ENCODE assay signal across 32 cellular contexts in the genomic region with DNA sequence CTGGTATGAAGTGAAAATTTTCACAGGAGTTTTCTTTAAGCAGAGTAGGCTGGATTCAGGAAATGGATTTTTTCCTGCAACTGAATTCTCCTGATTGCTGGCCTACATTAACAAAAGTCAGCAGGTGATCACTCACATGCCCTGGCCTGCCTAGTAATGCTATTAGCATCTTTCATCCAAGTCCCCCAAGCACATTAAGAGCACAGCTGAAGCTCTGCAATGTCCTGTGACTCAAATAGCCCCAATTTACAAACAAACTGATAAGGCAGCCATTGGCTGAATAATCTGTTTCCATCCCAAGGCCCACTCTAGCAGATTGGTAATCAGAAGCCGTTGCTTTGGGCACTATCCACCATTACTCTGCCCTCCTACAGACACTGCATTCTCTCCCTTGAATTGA.
DNase-seq lines count a peak whose midpoint lies in the region; ATAC-seq, FAIRE-seq and TF ChIP-seq lines count a peak whose summit lies in the region.
"Had no signal": no experiment of that assay in that cellular context is flagged by ENCODE, and none has a peak within 500 bp of the region (broad histone marks: within the 10 kb centered on the region; RNA-seq: fewer than 3 reads in every experiment).

No MANE protein-coding gene starts in this region.

- no peak overlapping the region for H4K91ac ChIP-seq in H1 (replicated peaks; ENCODE audit: insufficient read length, low read length)

- TF ChIP-seq CTCF in BE2C (IDR thresholded peaks at IDR 0.05; ENCODE audit: low read depth, low read length) (no peak), GM23338 (conservative IDR thresholded peaks at IDR 0.05; ENCODE audit: low read depth in 2 of 2) (no peak), H1 (IDR thresholded peaks at IDR 0.05; ENCODE audit: control extremely low read depth in 1 of 3, insufficient read depth in 1 of 3, low read depth in 1 of 3, low read length in 3 of 3) (no peak), esophagus squamous epithelium (IDR thresholded peaks at IDR 0.05) (no peak), uterus (IDR thresholded peaks at IDR 0.05) (no peak)

- no peak overlapping the region for H2BK5ac ChIP-seq in H1 (ENCODE audit: low read depth, low read length)

- no peaks in the 10 kb centered on the region for H3K4me1 ChIP-seq in BE2C
- H3K4me1 ChIP-seq in GM23338 (ENCODE audit: insufficient read depth) = peaks cover 7% of the 10 kb centered on the region; the same call in 1 of the 2 replicates
- 0 out of 7 replicates have a peak, but pooled peaks cover 0 to 2% (median 0%) of the 10 kb centered on the region in 4 experiments for H3K4me1 ChIP-seq in H1 (replicated peaks in 1 of 4; ENCODE audit: control insufficient read depth in 3 of 4, insufficient read depth in 4 of 4, low read length in 3 of 4)
- H3K4me1 ChIP-seq in esophagus squamous epithelium = no peaks in the 10 kb centered on the region
- no peaks in the 10 kb centered on the region for H3K4me1 ChIP-seq in uterus
- H3K4me1 ChIP-seq: gastrocnemius medialis, HAP-1, psoas muscle, thyroid gland, vagina had no signal

- H3K4me2 ChIP-seq in GM23338 (0 out of 2 replicates have a peak overlapping the region, but pooled peaks have one; percentile 21), H1 (ENCODE audit: insufficient read depth in 1 of 2, low read depth in 2 of 2, low read length in 2 of 2) (no peak overlapping the region)
- H3K4me2 ChIP-seq: KMS-11, PC-9 had no signal

- no peak overlapping the region for H3K9ac ChIP-seq in H1 (replicated peaks in 1 of 4; ENCODE audit: extremely low read depth in 1 of 4, low read depth in 3 of 4, low read length in 3 of 4)
- H3K9ac ChIP-seq: KMS-11 had no signal

- H3K79me2 ChIP-seq in GM23338 (replicated peaks; ENCODE audit: insufficient read depth) (no peaks in the 10 kb centered on the region), H1 (ENCODE audit: control insufficient read depth in 1 of 2, insufficient read depth in 2 of 2, low read length in 2 of 2) (no peaks in the 10 kb centered on the region)

- H3K9me3 ChIP-seq in BE2C = no peaks in the 10 kb centered on the region
- peaks cover 5 to 9% of the 10 kb centered on the region in 2 experiments; a peak in 2 of 4 replicates for H3K9me3 ChIP-seq in H1 (ENCODE audit: insufficient read depth in 2 of 2, low read depth in 1 of 2, low read length in 1 of 2)
- no peaks in the 10 kb centered on the region for H3K9me3 ChIP-seq in esophagus squamous epithelium
- H3K9me3 ChIP-seq in uterus = no peaks in the 10 kb centered on the region
- H3K9me3 ChIP-seq: gastrocnemius medialis, HAP-1, MG63, psoas muscle, thyroid gland, vagina had no signal

- intact Hi-C loops in esophagus squamous epithelium (cut with DNase I) (no loop called here), uterus (cut with DNase I; ENCODE audit: low total_unique reads) (no loop called here)

- TF ChIP-seq RAD21 in H1 (IDR thresholded peaks at IDR 0.05 in 1 of 2, conservative IDR thresholded peaks at IDR 0.05 in 1 of 2; ENCODE audit: low read depth in 2 of 2, low read length in 2 of 2) = no peak

- H3K56ac ChIP-seq in H1 (replicated peaks; ENCODE audit: insufficient read length, low read depth, low read length) = no peak overlapping the region

- H3K18ac ChIP-seq in H1 (ENCODE audit: extremely low read depth, low read length) = no peak overlapping the region

- H3K23ac ChIP-seq in H1 (ENCODE audit: insufficient read length) = no peak overlapping the region

- H3K27ac Mint-ChIP-seq in GM23338 = no peak overlapping the region
- H3K27ac Mint-ChIP-seq: activated CD4-positive, alpha-beta memory T cell treated with anti-CD3 and anti-CD28 coated beads, Interleukin-2, amount 10 ng/mL, durations not matched to agents 7 days and 5 days; B cell; CD8-positive, alpha-beta memory T cell; dendritic cell treated with granulocyte-macrophage colony-stimulating factor and Interleukin-4, amounts not matched to agents 40 ng/mL and 50 ng/mL, for 4 days; natural killer cell treated with Interleukin-12 subunit alpha and Interleukin-12 subunit beta and Interleukin-15 and Interleukin-18, amount 100 ng/mL, for 72 hours had no signal

- H3K36me3 ChIP-seq in BE2C = no peaks in the 10 kb centered on the region
- H3K36me3 ChIP-seq in GM23338 (ENCODE audit: insufficient read depth) = no peaks in the 10 kb centered on the region
- no peaks in the 10 kb centered on the region for H3K36me3 ChIP-seq in H1 (ENCODE audit: control insufficient read depth in 2 of 4, insufficient read depth in 4 of 4, low read length in 3 of 4)
- H3K36me3 ChIP-seq in esophagus squamous epithelium = no peaks in the 10 kb centered on the region
- H3K36me3 ChIP-seq in uterus = no peaks in the 10 kb centered on the region
- H3K36me3 ChIP-seq: gastrocnemius medialis, HAP-1, MG63, thyroid gland, vagina had no signal

- no peak overlapping the region for H4K8ac ChIP-seq in H1 (ENCODE audit: extremely low read depth, insufficient read depth, low read length)

- H3K27me3 ChIP-seq in BE2C (no peaks in the 10 kb centered on the region), GM23338 (ENCODE audit: insufficient read depth) (no peaks in the 10 kb centered on the region), H1 (replicated peaks in 1 of 4; ENCODE audit: control insufficient read depth in 3 of 4, extremely low read depth in 1 of 4, insufficient read depth in 3 of 4, low read length in 3 of 4) (peaks cover 0 to 3% (median 0%) of the 10 kb centered on the region in 4 experiments; a peak in 1 of 7 replicates), esophagus squamous epithelium (no peaks in the 10 kb centered on the region), uterus (no peaks in the 10 kb centered on the region)
- H3K27me3 ChIP-seq: gastrocnemius medialis, MG63, thyroid gland, vagina had no signal

- H3K27ac ChIP-seq in GM23338 (ENCODE audit: low read depth) (no peak overlapping the region), H1 (ENCODE audit: low read depth, low read length) (no peak overlapping the region), esophagus squamous epithelium (no peak overlapping the region), uterus (no peak overlapping the region)
- H3K27ac ChIP-seq: gastrocnemius medialis, KMS-11, PC-9, psoas muscle, thyroid gland, vagina had no signal

- DNase-seq in BE2C (peak; percentile 24), GM23338 (ENCODE audit: low spot score) (peak; percentile 7), NCI-H526 (lab: John Stamatoyannopoulos, UW) (peak; percentile 30 to 41), H1 (ENCODE audit: low read depth in 1 of 2, low spot score in 2 of 2) (no peak), esophagus squamous epithelium (lab: John Stamatoyannopoulos, UW) (no peak), uterus (no peak), NAMALWA (ENCODE audit: low spot score) (no peak), inferior parietal cortex (ENCODE audit: extremely low spot score) (no peak)
- DNase-seq: ACHN; activated CD4-positive, alpha-beta memory T cell treated with anti-CD3 and anti-CD28 coated beads, Interleukin-2, amount 10 ng/mL, durations not matched to agents 7 days and 5 days; activated CD4-positive, alpha-beta T cell treated with anti-CD3 and anti-CD28 coated beads for 1 hour; activated CD8-positive, alpha-beta memory T cell treated with anti-CD3 and anti-CD28 coated beads, Interleukin-2, amount 50 U/mL, for 4 hours; activated naive CD4-positive, alpha-beta T cell treated with Interleukin-2 at 50 U/mL for 16 hours; CD8-positive, alpha-beta memory T cell; gastrocnemius medialis; left cardiac atrium; MG63; NCI-H187 treated with DMSO at 0.1 percent for 48 hours; NCI-H446; PC-9; psoas muscle; stimulated activated CD4-positive, alpha-beta T cell treated with anti-CD3 and anti-CD28 coated beads, Interleukin-4, amount 100 ng/mL, for 1 hour; thyroid gland had no signal

- H3K23me2 ChIP-seq in H1 (ENCODE audit: low read depth, low read length) = no peaks in the 10 kb centered on the region

- peaks cover 13% of the 10 kb centered on the region for H3K36me3 Mint-ChIP-seq in GM23338 (ENCODE audit: low read depth)
- H3K36me3 Mint-ChIP-seq: natural killer cell treated with Interleukin-12 subunit alpha and Interleukin-12 subunit beta and Interleukin-15 and Interleukin-18, amount 100 ng/mL, for 72 hours had no signal

- no peak for FAIRE-seq in H1 (lab: Jason Lieb, UNC)
- FAIRE-seq: GM12891 had no signal

- H3K4ac ChIP-seq in H1 (replicated peaks; ENCODE audit: insufficient read length, low read depth, low read length) = no peak overlapping the region

- no peak overlapping the region for H2BK20ac ChIP-seq in H1 (ENCODE audit: low read length)

- H3K4me3 Mint-ChIP-seq in GM23338 = no peak overlapping the region
- H3K4me3 Mint-ChIP-seq: activated CD4-positive, alpha-beta memory T cell treated with anti-CD3 and anti-CD28 coated beads, Interleukin-2, amount 10 ng/mL, durations not matched to agents 7 days and 5 days; B cell; CD8-positive, alpha-beta memory T cell; central memory CD8-positive, alpha-beta T cell; dendritic cell treated with granulocyte-macrophage colony-stimulating factor and Interleukin-4, amounts not matched to agents 40 ng/mL and 50 ng/mL, for 4 days; natural killer cell treated with Interleukin-12 subunit alpha and Interleukin-12 subunit beta and Interleukin-15 and Interleukin-18, amount 100 ng/mL, for 72 hours had no signal

- H4K20me1 ChIP-seq in GM23338 (replicated peaks; ENCODE audit: insufficient read depth) = no peaks in the 10 kb centered on the region
- H4K20me1 ChIP-seq in H1 (replicated peaks in 1 of 2; ENCODE audit: control insufficient read depth in 1 of 2, insufficient read depth in 2 of 2, low read length in 2 of 2) = no peaks in the 10 kb centered on the region

- H3K27me3 Mint-ChIP-seq in GM23338 (ENCODE audit: insufficient read depth, low read depth, poor library complexity) = peaks cover 2% of the 10 kb centered on the region
- H3K27me3 Mint-ChIP-seq: activated CD4-positive, alpha-beta memory T cell treated with anti-CD3 and anti-CD28 coated beads, Interleukin-2, amount 10 ng/mL, durations not matched to agents 7 days and 5 days; B cell; CD8-positive, alpha-beta memory T cell; central memory CD8-positive, alpha-beta T cell; natural killer cell treated with Interleukin-12 subunit alpha and Interleukin-12 subunit beta and Interleukin-15 and Interleukin-18, amount 100 ng/mL, for 72 hours had no signal

- H3K9me3 Mint-ChIP-seq in GM23338 = peaks cover 14% of the 10 kb centered on the region

- TF ChIP-seq POLR2A in H1 (IDR thresholded peaks at IDR 0.05; ENCODE audit: control extremely low read depth in 1 of 2, low read depth in 2 of 2, low read length in 2 of 2) (no peak), esophagus squamous epithelium (IDR thresholded peaks at IDR 0.05) (no peak), uterus (IDR thresholded peaks at IDR 0.05) (no peak)

- no peak overlapping the region for H3K14ac ChIP-seq in H1 (ENCODE audit: insufficient read length)

- no peak overlapping the region for H2BK12ac ChIP-seq in H1 (ENCODE audit: low read depth, low read length)

- H3K9me2 ChIP-seq in GM23338 (ENCODE audit: insufficient read depth) = peaks cover 18% of the 10 kb centered on the region; the same call in 1 of the 2 replicates

- WGBS in H1 (ENCODE audit: extremely low coverage in 1 of 2, insufficient coverage in 1 of 2, insufficient read length in 1 of 2, insufficient replicate concordance in 2 of 2, low coverage in 1 of 2, low lambda C conversion rate in 2 of 2, missing lambda C conversion rate in 1 of 2), 2 experiments = 85% methylated on average over 1 of the region's 1 CpG; no CpG with 5 or more reads in 1 of the 2 experiments
- 29 to 64% methylated on average over 1 of the region's 1 CpG for WGBS in esophagus squamous epithelium, 2 donors

- no peak overlapping the region for H2AK5ac ChIP-seq in H1 (ENCODE audit: low read depth, low read length)

- CTCF ChIA-PET in H1 (lab: Charles Lee; ENCODE audit: partially characterized antibody) = interaction anchor here (0.6 to 1.2 kb wide), 3 partner anchors 10 to 226 kb away, joined by 3 to 4 read pairs (median 3); no protein-coding TSS in a partner anchor

- H3K4me3 ChIP-seq in BE2C (ENCODE audit: low read depth, low read length) (no peak overlapping the region), GM23338 (no peak overlapping the region), H1 (ENCODE audit: extremely low read depth in 1 of 4, insufficient read depth in 2 of 4, low read depth in 3 of 4, low read length in 4 of 4) (no peak overlapping the region), esophagus squamous epithelium (no peak overlapping the region), uterus (no peak overlapping the region)
- H3K4me3 ChIP-seq: gastrocnemius medialis, HAP-1, MG63, PC-9, psoas muscle, thyroid gland, vagina had no signal

- no peak overlapping the region for H2BK120ac ChIP-seq in H1 (replicated peaks; ENCODE audit: low read depth, low read length)

- peaks cover 9% of the 10 kb centered on the region for H3K4me1 Mint-ChIP-seq in GM23338
- H3K4me1 Mint-ChIP-seq: activated CD4-positive, alpha-beta memory T cell treated with anti-CD3 and anti-CD28 coated beads, Interleukin-2, amount 10 ng/mL, durations not matched to agents 7 days and 5 days; B cell; CD8-positive, alpha-beta memory T cell; central memory CD8-positive, alpha-beta T cell had no signal

- TF ChIP-seq EP300 in H1 (IDR thresholded peaks at IDR 0.05; ENCODE audit: borderline replicate concordance in 1 of 2, low read depth in 2 of 2, low read length in 2 of 2) = no peak

- POLR2A ChIA-PET in H1 (lab: Charles Lee; ENCODE audit: partially characterized antibody) = no interaction called here

- H2AFZ ChIP-seq in GM23338 = 0 out of 2 replicates have a peak overlapping the region, but pooled peaks have one; percentile 70
- peak overlapping the region; percentile 34; the same call in 1 of the 2 replicates for H2AFZ ChIP-seq in H1 (ENCODE audit: low read length)
- H2AFZ ChIP-seq: PC-9 had no signal

- no peak overlapping the region for H2BK15ac ChIP-seq in H1 (ENCODE audit: low read length)

- H3F3A ChIP-seq in GM23338 (replicated peaks; ENCODE audit: low read depth) = no peaks in the 10 kb centered on the region

- no peak; the same call in 2 of the 3 replicates for ATAC-seq in GM23338
- ATAC-seq: gastrocnemius medialis; left cardiac atrium; natural killer cell treated with Interleukin-12 subunit alpha and Interleukin-12 subunit beta and Interleukin-15 and Interleukin-18, amount 100 ng/mL, for 72 hours; psoas muscle; sciatic nerve had no signal

- no peak overlapping the region for H4K5ac ChIP-seq in H1 (ENCODE audit: insufficient read length, low read depth, low read length)

- no peaks in the 10 kb centered on the region for H3K79me1 ChIP-seq in H1 (ENCODE audit: low read depth, low read length)

Comparison
In these comparisons a context has a peak if more than half of its experiments do, and no peak if none do; other contexts are left out.
1. DNase-seq: peak in BE2C (single experiment), GM23338 (single experiment) and NCI-H526 (2 of 2); none in H1 (0 of 2), esophagus squamous epithelium (single experiment), uterus (0 of 2), NAMALWA (single experiment) and inferior parietal cortex (single experiment).